Comparison of ENCODE assay signal across 20 cellular contexts in the genomic region with DNA sequence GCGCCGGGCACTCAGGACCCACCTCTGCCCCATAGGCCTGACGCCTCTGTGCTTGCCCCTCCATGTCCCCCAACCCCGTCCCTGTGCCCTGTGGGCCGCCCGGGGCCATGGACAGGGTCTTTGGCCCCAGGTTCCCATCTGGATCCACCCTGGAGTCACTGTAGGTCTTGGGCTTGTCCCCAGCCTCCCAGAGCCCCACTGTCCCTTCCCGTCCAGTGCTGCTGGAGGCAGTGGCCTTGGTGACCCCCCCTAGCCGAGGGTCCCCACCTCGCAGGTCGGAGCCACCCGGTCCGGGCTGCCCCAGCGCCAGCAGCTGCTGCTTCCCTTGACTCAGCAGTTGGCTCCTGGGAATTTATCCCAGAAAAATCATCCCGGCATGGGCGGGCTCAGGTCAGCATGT.
"Had no signal": no experiment of that assay in that cellular context is flagged by ENCODE, and none has a peak within 500 bp of the region (broad histone marks: within the 10 kb centered on the region; RNA-seq: fewer than 3 reads in every experiment).

No MANE protein-coding gene starts in this region.

- H3K4me2 ChIP-seq: neural progenitor cell had no signal

- DNase-seq: islet precursor cell; left ventricle myocardium inferior; mesendoderm; naive B cell; natural killer cell; nephron progenitor cell; ovary; spleen; stimulated activated CD4-positive, alpha-beta T cell treated with anti-CD3 and anti-CD28 coated beads, Interleukin-4, amount 100 ng/mL, for 24 hours; stimulated activated naive CD4-positive, alpha-beta T cell; substantia nigra had no signal

- ATAC-seq: natural killer cell; sciatic nerve; stimulated activated effector memory CD8-positive, alpha-beta T cell treated with anti-CD3 and anti-CD28 coated beads, Interleukin-12 subunit alpha, Interleukin-12 subunit beta, amount 100 ng/mL, for 72 hours had no signal

- H3K4me1 ChIP-seq: neural progenitor cell, vagina had no signal

- H3K27me3 ChIP-seq: neural progenitor cell, ovary, right atrium auricular region, upper lobe of left lung, vagina had no signal

- H3K36me3 ChIP-seq: left ventricle myocardium inferior, neural progenitor cell, ovary, right atrium auricular region, tibial nerve, upper lobe of left lung, vagina had no signal

- H3K4me3 ChIP-seq: left ventricle myocardium inferior, lung, neural progenitor cell, ovary, right atrium auricular region, skin epidermis, spleen, tibial nerve, upper lobe of left lung, vagina had no signal

- H3K9me3 ChIP-seq: left ventricle myocardium inferior, ovary, right atrium auricular region, spleen, tibial nerve, upper lobe of left lung, vagina had no signal

- H2AFZ ChIP-seq: neural progenitor cell had no signal

- H3K9ac ChIP-seq: neural progenitor cell had no signal

- H3K27ac ChIP-seq: left ventricle myocardium inferior, neural progenitor cell, ovary, right atrium auricular region, skin epidermis, spleen, tibial nerve, upper lobe of left lung, vagina had no signal
